In genomic region chr10:27138277-27138676, GRCh38 we compare ENCODE assay signal across 28 cellular contexts.
"Had no signal": no experiment of that assay in that cellular context is flagged by ENCODE, and none has a peak within 500 bp of the region (broad histone marks: within the 10 kb centered on the region; RNA-seq: fewer than 3 reads in every experiment).

No MANE protein-coding gene starts in this region.

- H3K27ac Mint-ChIP-seq: activated CD8-positive, alpha-beta T cell treated with anti-CD3 and anti-CD28 coated beads, Interleukin-2, amount 10 ng/mL, durations not matched to agents 7 days and 5 days; brain; WTC11 had no signal

- H3K9me3 Mint-ChIP-seq: activated naive CD4-positive, alpha-beta T cell treated with anti-CD3 and anti-CD28 coated beads, Interleukin-2, amount 50 U/mL, for 72 hours; brain; central memory CD8-positive, alpha-beta T cell; WTC11 had no signal

- H3K4me3 Mint-ChIP-seq: activated CD8-positive, alpha-beta T cell treated with anti-CD3 and anti-CD28 coated beads, Interleukin-2, amount 10 ng/mL, durations not matched to agents 7 days and 5 days; brain; central memory CD8-positive, alpha-beta T cell; WTC11 had no signal

- H3K4me1 Mint-ChIP-seq: brain, WTC11 had no signal

- ATAC-seq: activated CD8-positive, alpha-beta T cell treated with anti-CD3 and anti-CD28 coated beads, Interleukin-2, amount 10 ng/mL, durations not matched to agents 7 days and 5 days; activated naive CD4-positive, alpha-beta T cell treated with anti-CD3 and anti-CD28 coated beads, Interleukin-2, amount 50 U/mL, for 72 hours; PC-3; WTC11 had no signal

- DNase-seq: activated CD4-positive, alpha-beta T cell treated with anti-CD3 and anti-CD28 coated beads for 48 hours; activated CD4-positive, alpha-beta T cell treated with anti-CD3 and anti-CD28 coated beads, Interleukin-2, amount 50 U/mL, for 4 hours; activated CD4-positive, CD25-positive, alpha-beta regulatory T cell treated with anti-CD3 and anti-CD28 coated beads, Interleukin-2, amount 50 U/mL, for 72 hours; activated CD8-positive, alpha-beta memory T cell treated with anti-CD3 and anti-CD28 coated beads, Interleukin-2, amount 50 U/mL, for 48 hours; activated CD8-positive, alpha-beta T cell treated with anti-CD3 and anti-CD28 coated beads, Interleukin-2, amount 10 ng/mL, durations not matched to agents 7 days and 5 days; activated effector memory CD4-positive, alpha-beta T cell treated with anti-CD3 and anti-CD28 coated beads, Interleukin-2, amount 50 U/mL, for 16 hours; activated naive CD4-positive, alpha-beta T cell treated with Interleukin-2 at 50 U/mL for 16 hours; activated T-cell treated with anti-CD3 and anti-CD28 coated beads, Interleukin-2, amount 50 U/mL, for 1 hour; amygdala; cortex of kidney; MG63; NCI-H1092 treated with DMSO at 0.1 percent for 48 hours; NCI-H1417 treated with DMSO at 0.1 percent for 48 hours; NCI-H1694; NCI-H2029; NCI-H2107; NCI-H2171 treated with DMSO at 0.1 percent for 48 hours; NCI-H226; NCI-H526; NCI-H774; NK-92 treated with Interleukin-12 subunit alpha and Interleukin-12 subunit beta, amount 100 ng/mL, for 24 hours; PC-3; SHP77 treated with DMSO at 0.1 percent for 48 hours; SK-N-SH had no signal

- H3K27me3 Mint-ChIP-seq: brain; central memory CD8-positive, alpha-beta T cell had no signal
